ENCODE assay signal across 9 cellular contexts in the genomic region with DNA sequence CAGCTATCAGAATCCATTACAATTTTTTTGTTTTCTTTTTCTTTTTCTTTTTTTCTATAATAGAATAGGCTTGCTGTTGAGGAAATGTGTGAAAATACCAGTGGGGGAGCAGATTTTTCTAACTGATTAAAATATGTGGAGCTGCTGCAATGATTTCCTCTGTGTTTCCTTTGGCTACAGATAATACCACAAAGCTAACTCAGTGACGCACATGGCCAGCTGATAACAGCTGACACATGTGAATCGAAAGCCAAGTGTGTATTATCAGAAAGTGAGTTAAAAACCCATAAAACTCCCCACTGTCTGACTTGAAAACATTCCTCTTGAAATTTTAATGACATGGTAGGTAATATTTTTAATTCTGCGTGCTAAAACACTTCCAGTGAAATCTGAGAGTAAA.
DNase-seq lines count a peak whose midpoint lies in the region; ATAC-seq and TF ChIP-seq lines count a peak whose summit lies in the region.
"Had no signal": no experiment of that assay in that cellular context is flagged by ENCODE, and none has a peak within 500 bp of the region (broad histone marks: within the 10 kb centered on the region; RNA-seq: fewer than 3 reads in every experiment).

No MANE protein-coding gene starts in this region.

- H3K27me3 ChIP-seq in BJ (ENCODE audit: control insufficient read depth, insufficient read depth, low read length) (no peaks in the 10 kb centered on the region), SK-N-SH (ENCODE audit: insufficient read depth) (no peaks in the 10 kb centered on the region), PC-3 (ENCODE audit: low read length) (no peaks in the 10 kb centered on the region), foreskin keratinocyte (no peaks in the 10 kb centered on the region)
- H3K27me3 ChIP-seq: tibial nerve had no signal

- no peak overlapping the region for H2AFZ ChIP-seq in SK-N-SH (ENCODE audit: low read depth)
- H2AFZ ChIP-seq in PC-3 (ENCODE audit: low read length) = no peak overlapping the region

- H3K27me3 Mint-ChIP-seq in stimulated activated naive CD8-positive, alpha-beta T cell treated with anti-CD3 and anti-CD28 coated beads, Interleukin-15, Interleukin-2, amounts not matched to agents 100 ng/mL and 50 ng/mL, for 24 hours = peaks cover 3% of the 10 kb centered on the region

- no peaks in the 10 kb centered on the region for H3K9me3 ChIP-seq in SK-N-SH
- H3K9me3 ChIP-seq in PC-3 (ENCODE audit: low read length) = no peaks in the 10 kb centered on the region
- H3K9me3 ChIP-seq: tibial nerve had no signal

- H3K79me2 ChIP-seq in SK-N-SH (ENCODE audit: insufficient read depth) (no peaks in the 10 kb centered on the region), PC-3 (ENCODE audit: low read length) (no peaks in the 10 kb centered on the region)

- H3K27ac ChIP-seq in SK-N-SH (ENCODE audit: low read depth in 2 of 2, low read length in 1 of 2) (0 out of 4 replicates have a peak overlapping the region, but pooled peaks of 1 of the 2 experiments have one; percentile 28), PC-3 (ENCODE audit: low read length) (no peak overlapping the region), foreskin keratinocyte (no peak overlapping the region)
- H3K27ac ChIP-seq: tibial nerve had no signal

- H3K4me2 ChIP-seq in SK-N-SH (no peak overlapping the region), PC-3 (ENCODE audit: low read length) (no peak overlapping the region)

- CTCF ChIA-PET in BJ (lab: Yijun Ruan, JAX) (interaction anchor here (0.6 to 0.9 kb wide), 2 partner anchors 188 to 658 kb away, joined by 3 to 4 read pairs; no protein-coding TSS in a partner anchor), SK-N-SH (lab: Yijun Ruan, JAX) (interaction anchor here (1.0 kb wide), 1 partner anchor 658 kb away, joined by 3 read pairs; no protein-coding TSS in a partner anchor), PC-3 (lab: Charles Lee) (no interaction called here)

- no TSS peak for BruUV-seq in PC-3 (replicated peaks; lab: Mats Ljungman, UMichigan)

- H3K36me3 ChIP-seq in BJ (ENCODE audit: control insufficient read depth, insufficient read depth, low read length) (no peaks in the 10 kb centered on the region), SK-N-SH (replicated peaks in 1 of 2; ENCODE audit: control insufficient read depth in 1 of 2, insufficient read depth in 2 of 2, low read length in 1 of 2) (no peaks in the 10 kb centered on the region), PC-3 (ENCODE audit: low read depth, low read length) (no peaks in the 10 kb centered on the region)
- H3K36me3 ChIP-seq: tibial nerve had no signal

- H3F3A ChIP-seq in SK-N-SH (replicated peaks; ENCODE audit: insufficient read depth) = no peaks in the 10 kb centered on the region
- no peaks in the 10 kb centered on the region for H3F3A ChIP-seq in PC-3 (ENCODE audit: low read length, unreplicated experiment)

- peak; percentile 32 for DNase-seq in BJ (ENCODE audit: low read depth)
- DNase-seq in SK-N-SH = peak; percentile 45
- peak; percentile 90 for DNase-seq in fibroblast of pulmonary artery (ENCODE audit: low read depth)
- DNase-seq in PC-3 = no peak
- no peak for DNase-seq in foreskin keratinocyte
- no peak for DNase-seq in nucleus accumbens (lab: John Stamatoyannopoulos, UW)

- H3K9ac ChIP-seq in SK-N-SH = no peak overlapping the region
- H3K9ac ChIP-seq in PC-3 (ENCODE audit: low read length) = no peak overlapping the region

- peak overlapping the region; percentile 78 for H3K27ac Mint-ChIP-seq in stimulated activated naive CD8-positive, alpha-beta T cell treated with anti-CD3 and anti-CD28 coated beads, Interleukin-15, Interleukin-2, amounts not matched to agents 100 ng/mL and 50 ng/mL, for 24 hours

- ATAC-seq in GM21381 (IDR thresholded peaks at IDR 0.05; ENCODE audit: unreplicated experiment) (peak; percentile 85), PC-3 (no peak), foreskin keratinocyte (no peak)

- POLR2A ChIA-PET in BJ (lab: Charles Lee) (no interaction called here), SK-N-SH (lab: Yijun Ruan, JAX) (no interaction called here), PC-3 (lab: Charles Lee; ENCODE audit: unreplicated experiment) (no interaction called here)

- no peak for TF ChIP-seq RAD21 in SK-N-SH (IDR thresholded peaks at IDR 0.05; ENCODE audit: low read length)

- TF ChIP-seq EP300 in SK-N-SH (IDR thresholded peaks at IDR 0.05; ENCODE audit: borderline replicate concordance in 1 of 2, low read depth in 1 of 2, low read length in 1 of 2) = peak in 1 of 2 experiments; percentile 44; a peak in 1 of 4 replicates

- H3K4me3 ChIP-seq in BJ (ENCODE audit: low read depth, low read length) (no peak overlapping the region), SK-N-SH (ENCODE audit: low read depth in 2 of 2, low read length in 1 of 2) (no peak overlapping the region), fibroblast of pulmonary artery (replicated peaks; ENCODE audit: low read depth, low read length) (no peak overlapping the region), PC-3 (ENCODE audit: low read length) (no peak overlapping the region)
- H3K4me3 ChIP-seq: tibial nerve had no signal

- no peaks in the 10 kb centered on the region for H3K9me3 Mint-ChIP-seq in stimulated activated naive CD8-positive, alpha-beta T cell treated with anti-CD3 and anti-CD28 coated beads, Interleukin-15, Interleukin-2, amounts not matched to agents 100 ng/mL and 50 ng/mL, for 24 hours

- H3K9me2 ChIP-seq in SK-N-SH (no peaks in the 10 kb centered on the region), PC-3 (replicated peaks; ENCODE audit: low read length) (no peaks in the 10 kb centered on the region)

- H3K4me1 ChIP-seq in SK-N-SH (ENCODE audit: control insufficient read depth in 1 of 2, insufficient read depth in 2 of 2, low read depth in 1 of 2, low read length in 1 of 2) = peaks cover 0 to 2% of the 10 kb centered on the region in 2 experiments; a peak in 2 of 4 replicates
- no peaks in the 10 kb centered on the region for H3K4me1 ChIP-seq in PC-3 (ENCODE audit: insufficient read depth, low read length)
- no peaks in the 10 kb centered on the region for H3K4me1 ChIP-seq in foreskin keratinocyte

- H3K4me1 Mint-ChIP-seq in stimulated activated naive CD8-positive, alpha-beta T cell treated with anti-CD3 and anti-CD28 coated beads, Interleukin-15, Interleukin-2, amounts not matched to agents 100 ng/mL and 50 ng/mL, for 24 hours (ENCODE audit: low read depth) = peaks cover 57% of the 10 kb centered on the region

- TF ChIP-seq CTCF in BJ (IDR thresholded peaks at IDR 0.05; ENCODE audit: insufficient read depth, low read depth, low read length) (no peak), SK-N-SH (IDR thresholded peaks at IDR 0.05) (no peak), fibroblast of pulmonary artery (IDR thresholded peaks at IDR 0.05; ENCODE audit: low read length, missing control alignments) (no peak), PC-3 (conservative IDR thresholded peaks at IDR 0.05; ENCODE audit: low read depth, low read length) (no peak), foreskin keratinocyte (conservative IDR thresholded peaks at IDR 0.05) (no peak)

- H4K20me1 ChIP-seq in SK-N-SH (ENCODE audit: insufficient read depth) (no peaks in the 10 kb centered on the region), PC-3 (ENCODE audit: low read length) (no peaks in the 10 kb centered on the region)

- no peaks in the 10 kb centered on the region for H3K36me3 Mint-ChIP-seq in stimulated activated naive CD8-positive, alpha-beta T cell treated with anti-CD3 and anti-CD28 coated beads, Interleukin-15, Interleukin-2, amounts not matched to agents 100 ng/mL and 50 ng/mL, for 24 hours (ENCODE audit: low read depth)

- 59% methylated on average over 3 of the region's 3 CpGs for WGBS in SK-N-SH (ENCODE audit: low lambda C conversion rate)

- intact Hi-C loops in PC-3 (cut with micrococcal nuclease) = no loop called here

- peak overlapping the region; percentile 40 for H3K4me3 Mint-ChIP-seq in stimulated activated naive CD8-positive, alpha-beta T cell treated with anti-CD3 and anti-CD28 coated beads, Interleukin-15, Interleukin-2, amounts not matched to agents 100 ng/mL and 50 ng/mL, for 24 hours

TF ChIP-seq in SK-N-SH, 30 proteins besides CTCF, POLR2A, EP300 and RAD21:
- TF ChIP-seq RCOR1 (IDR thresholded peaks at IDR 0.05; ENCODE audit: low read length) (0 out of 2 replicates have a peak, but pooled peaks have one; percentile 37), FOXJ3 (CRISPR knock-in tag; IDR thresholded peaks at IDR 0.05) (0 out of 2 replicates have a peak, but pooled peaks have one; percentile 34), YY1 (IDR thresholded peaks at IDR 0.05; ENCODE audit: low read depth) (no peak), GATA2 (CRISPR knock-in tag; IDR thresholded peaks at IDR 0.05) (peak; percentile 46), MXI1 (IDR thresholded peaks at IDR 0.05; ENCODE audit: low read depth, low read length) (peak; percentile 68; the same call in 1 of the 2 replicates)
- TF ChIP-seq, protein P1, sequence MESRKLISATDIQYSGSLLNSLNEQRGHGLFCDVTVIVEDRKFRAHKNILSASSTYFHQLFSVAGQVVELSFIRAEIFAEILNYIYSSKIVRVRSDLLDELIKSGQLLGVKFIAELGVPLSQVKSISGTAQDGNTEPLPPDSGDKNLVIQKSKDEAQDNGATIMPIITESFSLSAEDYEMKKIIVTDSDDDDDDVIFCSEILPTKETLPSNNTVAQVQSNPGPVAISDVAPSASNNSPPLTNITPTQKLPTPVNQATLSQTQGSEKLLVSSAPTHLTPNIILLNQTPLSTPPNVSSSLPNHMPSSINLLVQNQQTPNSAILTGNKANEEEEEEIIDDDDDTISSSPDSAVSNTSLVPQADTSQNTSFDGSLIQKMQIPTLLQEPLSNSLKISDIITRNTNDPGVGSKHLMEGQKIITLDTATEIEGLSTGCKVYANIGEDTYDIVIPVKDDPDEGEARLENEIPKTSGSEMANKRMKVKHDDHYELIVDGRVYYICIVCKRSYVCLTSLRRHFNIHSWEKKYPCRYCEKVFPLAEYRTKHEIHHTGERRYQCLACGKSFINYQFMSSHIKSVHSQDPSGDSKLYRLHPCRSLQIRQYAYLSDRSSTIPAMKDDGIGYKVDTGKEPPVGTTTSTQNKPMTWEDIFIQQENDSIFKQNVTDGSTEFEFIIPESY (IDR thresholded peaks at IDR 0.05; ENCODE audit: borderline replicate concordance, low read depth) = no peak

Comparison
In these comparisons a context has a peak if more than half of its experiments do, and no peak if none do; other contexts are left out.
1. DNase-seq: peak in BJ (single experiment), SK-N-SH (single experiment) and fibroblast of pulmonary artery (single experiment); none in PC-3 (single experiment), foreskin keratinocyte (0 of 2) and nucleus accumbens (0 of 56).